12 cellular contexts compared by ENCODE assay signal in genomic region chr12:52147983-52148540, GRCh38. TPM values are rescaled to one million over a fixed set of nuclear protein-coding genes. Genes with fewer than 3 reads are reported as not detected.
A peak's percentile ranks its signal among the peaks of the same experiment; 100 is the strongest.
DNase-seq lines count a peak whose midpoint lies in the region; ATAC-seq and TF ChIP-seq lines count a peak whose summit lies in the region.
"Had no signal": no experiment of that assay in that cellular context is flagged by ENCODE, and none has a peak within 500 bp of the region (broad histone marks: within the 10 kb centered on the region; RNA-seq: fewer than 3 reads in every experiment).

No MANE protein-coding gene starts in this region.

- no peak overlapping the region for H3K27ac Mint-ChIP-seq in endothelial cell (ENCODE audit: unreplicated experiment)

- no peaks in the 10 kb centered on the region for H3K9me3 Mint-ChIP-seq in endothelial cell (ENCODE audit: unreplicated experiment)

- DNase-seq in HCT116 (ENCODE audit: low read depth, low spot score) (no peak), ascending aorta (ENCODE audit: low spot score in 2 of 2) (no peak), erythroblast (lab: John Stamatoyannopoulos, UW) (no peak), DMS79 (lab: John Stamatoyannopoulos, UW) (no peak), endothelial cell (ENCODE audit: low spot score) (no peak)
- DNase-seq: activated naive CD4-positive, alpha-beta T cell treated with anti-CD3 and anti-CD28 coated beads, Interleukin-2, amount 50 U/mL, for 16 hours; NCI-H345; SHP77 treated with DMSO at 0.1 percent for 48 hours had no signal

- no peak for TF ChIP-seq CTCF in HCT116 (IDR thresholded peaks at IDR 0.05 in 2 of 3, conservative IDR thresholded peaks at IDR 0.05 in 1 of 3; ENCODE audit: borderline replicate concordance in 1 of 3, insufficient read depth in 1 of 3, low read depth in 2 of 3, low read length in 2 of 3)
- no peak for TF ChIP-seq CTCF in ascending aorta (IDR thresholded peaks at IDR 0.05)
- no peak for TF ChIP-seq CTCF in endothelial cell (IDR thresholded peaks at IDR 0.05; ENCODE audit: unreplicated experiment)

- H3K4me1 ChIP-seq in HCT116 (ENCODE audit: control insufficient read depth in 1 of 2, insufficient read depth in 2 of 2, low read length in 2 of 2) (peaks cover 89 to 100% of the 10 kb centered on the region in 2 experiments), ascending aorta (peaks cover 7 to 37% of the 10 kb centered on the region in 2 donors)

- ATAC-seq in HCT116 = peak; percentile 3
- ATAC-seq in HG03354 (IDR thresholded peaks at IDR 0.05; ENCODE audit: poor library complexity, severe bottlenecking, unreplicated experiment) = no peak

- peaks cover 30% of the 10 kb centered on the region for H3K4me1 Mint-ChIP-seq in endothelial cell (ENCODE audit: unreplicated experiment)

- TF ChIP-seq POLR2A in HCT116 (IDR thresholded peaks at IDR 0.05; ENCODE audit: borderline replicate concordance, extremely low read depth, insufficient read depth, insufficient read length) (peak; percentile 4), erythroblast (IDR thresholded peaks at IDR 0.05; ENCODE audit: low read length) (no peak)

- H2AFZ ChIP-seq in HCT116 (ENCODE audit: low read depth, low read length, poor library complexity, severe bottlenecking) = no peak overlapping the region

- no peaks in the 10 kb centered on the region for H3K9me2 ChIP-seq in HCT116 (ENCODE audit: insufficient read depth)

- RAD21 ChIA-PET in HCT116 (lab: Charles Lee; ENCODE audit: low non-redundant PET in 1 of 2, low total read pairs in 2 of 2, uncharacterized antibody in 2 of 2, unreplicated experiment in 2 of 2) = interaction anchor here (0.7 to 1.5 kb wide), 7 partner anchors 8 to 732 kb away, joined by 3 to 7 read pairs (median 3); no protein-coding TSS in a partner anchor

- no peaks in the 10 kb centered on the region for H3K36me3 ChIP-seq in HCT116 (ENCODE audit: control insufficient read depth in 1 of 2, insufficient read depth in 2 of 2, low read length in 2 of 2)
- no peaks in the 10 kb centered on the region for H3K36me3 ChIP-seq in ascending aorta

- H3K4me2 ChIP-seq in HCT116 (ENCODE audit: low read length) = peak overlapping the region; percentile 87
- H3K4me2 ChIP-seq: KMS-11 had no signal

- H3K36me3 Mint-ChIP-seq in endothelial cell (ENCODE audit: low read depth, unreplicated experiment) = no peaks in the 10 kb centered on the region

- peak overlapping the region; percentile 91 for H3K9ac ChIP-seq in HCT116 (ENCODE audit: low read length)
- H3K9ac ChIP-seq: KMS-11 had no signal

- H3K79me2 ChIP-seq in HCT116 (ENCODE audit: insufficient read depth, low read length) = peaks cover 15% of the 10 kb centered on the region; the same call in 1 of the 2 replicates

- peaks cover 3% of the 10 kb centered on the region for H3K27me3 Mint-ChIP-seq in endothelial cell (ENCODE audit: unreplicated experiment)

- H4K20me1 ChIP-seq in HCT116 (ENCODE audit: insufficient read depth) = no peaks in the 10 kb centered on the region

- CTCF ChIA-PET in HCT116 (lab: Charles Lee) = interaction anchor here (0.7 to 7.0 kb wide), 28 partner anchors 9 to 833 kb away, joined by 3 to 140 read pairs (median 4); no protein-coding TSS in a partner anchor

- H3K4me3 Mint-ChIP-seq in endothelial cell (ENCODE audit: unreplicated experiment) = no peak overlapping the region

- H3K9me3 ChIP-seq in HCT116 (ENCODE audit: control insufficient read depth in 1 of 2, insufficient read depth in 1 of 2, low read depth in 1 of 2, low read length in 2 of 2) = no peaks in the 10 kb centered on the region
- H3K9me3 ChIP-seq in ascending aorta = no peaks in the 10 kb centered on the region

- H3K4me3 ChIP-seq in HCT116 (replicated peaks in 1 of 2; ENCODE audit: low read depth in 1 of 2, low read length in 2 of 2) = peak overlapping the region; percentile 1 to 9; a peak in 1 of 4 replicates
- H3K4me3 ChIP-seq in ascending aorta = no peak overlapping the region

- POLR2A ChIA-PET in HCT116 (lab: Charles Lee) = interaction anchor here (0.7 to 3.7 kb wide), 34 partner anchors 8 to 858 kb away, joined by 3 to 48 read pairs (median 4); partner anchors contain the start of genes EIF4B, KRT8 and KRT80

- BruUV-seq in HCT116 (replicated peaks; lab: Mats Ljungman, UMichigan) = no TSS peak

- no peaks in the 10 kb centered on the region for H3K27me3 ChIP-seq in HCT116 (ENCODE audit: insufficient read depth, low read length)
- no peaks in the 10 kb centered on the region for H3K27me3 ChIP-seq in ascending aorta
- peaks cover 3% of the 10 kb centered on the region for H3K27me3 ChIP-seq in layer of hippocampus (ENCODE audit: control insufficient read depth, insufficient read depth, low read length)

- intact Hi-C loops in HCT116 (cut with micrococcal nuclease) = loop anchor here (1.0 to 5.0 kb wide), 2 partner anchors 132 to 724 kb away; no protein-coding TSS in a partner anchor
- intact Hi-C loops in ascending aorta (cut with DNase I) = loop anchor here (5.0 to 10.0 kb wide), 3 partner anchors 116 to 857 kb away; partner anchors contain the start of gene EIF4B

- peak overlapping the region; percentile 100 for H3K27ac ChIP-seq in HCT116 (ENCODE audit: low read depth, low read length)
- H3K27ac ChIP-seq in ascending aorta = peak overlapping the region; percentile 80 to 84
- H3K27ac ChIP-seq in layer of hippocampus (ENCODE audit: low read depth, low read length) = peak overlapping the region; percentile 63
- peak overlapping the region; percentile 55 for H3K27ac ChIP-seq in temporal lobe (ENCODE audit: low read depth, low read length)
- H3K27ac ChIP-seq: KMS-11 had no signal

- no peak for TF ChIP-seq RAD21 in HCT116 (IDR thresholded peaks at IDR 0.05; ENCODE audit: low read depth)

TF ChIP-seq in HCT116, 20 proteins besides CTCF, POLR2A, EP300 and RAD21:
- no peak for TF ChIP-seq CBX3 (IDR thresholded peaks at IDR 0.05; ENCODE audit: low read depth)
- TF ChIP-seq EZH2phosphoT487 (IDR thresholded peaks at IDR 0.05; ENCODE audit: borderline replicate concordance) = no peak
- peak; percentile 56 for TF ChIP-seq ZFX (IDR thresholded peaks at IDR 0.05)

RNA-seq across cellular contexts. Expression of gene KRT80, which starts 43.8 kb away (rescaled TPM):
- total RNA-seq in HCT116 (2021; ENCODE audit: unreplicated experiment) = 8.8 TPM
- polyA plus RNA-seq in HCT116 (2012) = 14.4 and 24.3 TPM in 2 replicates
- not detected for total RNA-seq in ascending aorta
- under 0.01 TPM for total RNA-seq in temporal lobe
- 1.5 TPM for total RNA-seq in endothelial cell (ENCODE audit: unreplicated experiment)

Comparison
In these comparisons a context has a peak if more than half of its experiments do, and no peak if none do; other contexts are left out.
1. H3K4me3 ChIP-seq: peak in HCT116 (2 of 2); none in ascending aorta (0 of 2).
2. Peak in every context shown above with its lines, with median percentiles within 50 percentile points of each other: H3K27ac ChIP-seq.